2 cellular contexts compared by ENCODE assay signal in genomic region chr11:8941341-8942103, GRCh38.
TF ChIP-seq lines count a peak whose summit lies in the region.

No MANE protein-coding gene starts in this region.

TF ChIP-seq in IMR-90, 13 proteins besides CTCF, POLR2A, EP300 and RAD21:
- TF ChIP-seq CEBPB (IDR thresholded peaks at IDR 0.05; ENCODE audit: low read depth, low read length) (no peak), RFX5 (IDR thresholded peaks at IDR 0.05; ENCODE audit: low read depth, low read length) (no peak), CHD1 (IDR thresholded peaks at IDR 0.05; ENCODE audit: low read depth, low read length) (no peak), FOS (IDR thresholded peaks at IDR 0.05; ENCODE audit: low read depth, low read length) (no peak)
TF ChIP-seq in IMR-90: peak in this region for 0.

TF ChIP-seq in K562, 482 proteins besides CTCF, POLR2A, EP300 and RAD21:
- no peak for TF ChIP-seq SNAPC5 (CRISPR knock-in tag; IDR thresholded peaks at IDR 0.05)
- TF ChIP-seq MEF2A (IDR thresholded peaks at IDR 0.05; ENCODE audit: control insufficient read depth, low read depth, low read length) = no peak
- TF ChIP-seq ARID1B (IDR thresholded peaks at IDR 0.05) = 0 out of 2 replicates have a peak, but pooled peaks have one; percentile 23
- TF ChIP-seq ELF1 (tag; IDR thresholded peaks at IDR 0.05) = 0 out of 2 replicates have a peak, but pooled peaks have one; percentile 25
- 0 out of 2 replicates have a peak, but pooled peaks have one; percentile 26 for TF ChIP-seq GABPA (tag; conservative IDR thresholded peaks at IDR 0.05; ENCODE audit: low read depth)
- TF ChIP-seq EHMT2 (IDR thresholded peaks at IDR 0.05) = 0 out of 2 replicates have a peak, but pooled peaks have one; percentile 42
- peak in 1 of 3 experiments; percentile 73 for TF ChIP-seq YY1 (IDR thresholded peaks at IDR 0.05; ENCODE audit: borderline replicate concordance in 1 of 3, control insufficient read depth in 1 of 3, extremely low read depth in 1 of 3, insufficient read depth in 3 of 3, insufficient read length in 1 of 3, insufficient replicate concordance in 2 of 3, low read depth in 1 of 3, low read length in 2 of 3)
- 0 out of 2 replicates have a peak, but pooled peaks have one; percentile 6 for TF ChIP-seq CBFA2T3 (IDR thresholded peaks at IDR 0.05)
